9 cellular contexts compared by ENCODE assay signal in genomic region chr4:122854860-122855259, GRCh38. TPM values are rescaled to one million over a fixed set of nuclear protein-coding genes. Genes with fewer than 3 reads are reported as not detected.
DNase-seq lines count a peak whose midpoint lies in the region; ATAC-seq and TF ChIP-seq lines count a peak whose summit lies in the region.
"Had no signal": no experiment of that assay in that cellular context is flagged by ENCODE, and none has a peak within 500 bp of the region (broad histone marks: within the 10 kb centered on the region; RNA-seq: fewer than 3 reads in every experiment).

No MANE protein-coding gene starts in this region.

- TF ChIP-seq EP300 in esophagus muscularis mucosa (IDR thresholded peaks at IDR 0.05): no peak

- intact Hi-C loops in esophagus muscularis mucosa (cut with DNase I): no loop called here

- 65% methylated on average over 4 of the region's 4 CpGs for WGBS in esophagus muscularis mucosa

- H3K4me1 ChIP-seq in esophagus muscularis mucosa (peaks cover 7 to 61% (median 43%) of the 10 kb centered on the region in 4 donors), thoracic aorta (ENCODE audit: control insufficient read depth in 1 of 2, low read depth in 2 of 2) (peaks cover 19 to 75% of the 10 kb centered on the region in 2 donors)

- H3K9me3 ChIP-seq in esophagus muscularis mucosa (no peaks in the 10 kb centered on the region), thoracic aorta (no peaks in the 10 kb centered on the region)

- DNase-seq in SK-MEL-5 (ENCODE audit: low read depth, low spot score): peak; percentile 51
- DNase-seq in esophagus muscularis mucosa (ENCODE audit: extremely low spot score): no peak
- DNase-seq in middle frontal gyrus (ENCODE audit: extremely low spot score, low spot score): peak; percentile 43
- DNase-seq in thoracic aorta (ENCODE audit: low spot score): peak; percentile 17
- no peak for DNase-seq in DMS53 treated with DMSO at 0.1 percent for 48 hours (lab: John Stamatoyannopoulos, UW; ENCODE audit: unreplicated experiment)
- DNase-seq in NCI-H510A treated with DMSO at 0.1 percent for 48 hours (lab: John Stamatoyannopoulos, UW): no peak
- DNase-seq in HCEC 1CT: no peak
- no peak for DNase-seq in AG08395 (ENCODE audit: low spot score)

- TF ChIP-seq CTCF in esophagus muscularis mucosa (IDR thresholded peaks at IDR 0.05) (no peak), thoracic aorta (IDR thresholded peaks at IDR 0.05) (no peak)

- no peaks in the 10 kb centered on the region for H3K36me3 ChIP-seq in esophagus muscularis mucosa
- no peaks in the 10 kb centered on the region for H3K36me3 ChIP-seq in thoracic aorta

- H3K27ac ChIP-seq in esophagus muscularis mucosa (replicated peaks in 1 of 4): peak overlapping the region; percentile 60 to 78 (median 76)
- H3K27ac ChIP-seq in thoracic aorta: peak overlapping the region; percentile 65 to 85
- H3K27ac ChIP-seq: PC-9 had no signal

- in situ Hi-C loops in SK-MEL-5 (cut with HindIII; ENCODE audit: low pct_unique_long_range_greater_than_20kb, low sequenced_read_pairs): no loop called here

- TF ChIP-seq POLR2A in esophagus muscularis mucosa (IDR thresholded peaks at IDR 0.05; ENCODE audit: low read depth): no peak

- ATAC-seq in thoracic aorta (ENCODE audit: insufficient number of reproducible peaks, low FRiP score, low read depth): peak; percentile 65

- H3K4me3 ChIP-seq in esophagus muscularis mucosa (peak overlapping the region; percentile 26 to 45 (median 32)), thoracic aorta (peak overlapping the region; percentile 52)
- H3K4me3 ChIP-seq: PC-9 had no signal

- H3K27me3 ChIP-seq in esophagus muscularis mucosa (no peaks in the 10 kb centered on the region), thoracic aorta (replicated peaks; ENCODE audit: insufficient read depth) (no peaks in the 10 kb centered on the region)

RNA-seq across cellular contexts. Expression of gene FGF2, which starts 28.2 kb away (rescaled TPM):
- 8.9 and 9.5 TPM in 2 replicates for total RNA-seq in SK-MEL-5 (2014; rRNA removed; shearing (Covaris generic))
- polyA plus RNA-seq in SK-MEL-5 (2015; cell fraction: cytosol; rRNA removed): 6.2 and 6.9 TPM in 2 replicates
- polyA plus RNA-seq in SK-MEL-5 (2015; cell fraction: nucleus; rRNA removed): 6.6 and 9.3 TPM in 2 replicates
- total RNA-seq in esophagus muscularis mucosa: 10 to 100 TPM; 27.0 to 46.4 (median 32.1) TPM
- total RNA-seq in thoracic aorta: 10 to 100 TPM; 25.5 to 50.2 TPM

Comparison
In these comparisons a context has a peak if more than half of its experiments do, and no peak if none do; other contexts are left out.
1. DNase-seq: peak in SK-MEL-5 (single experiment), middle frontal gyrus (single experiment) and thoracic aorta (single experiment); none in esophagus muscularis mucosa (single experiment), DMS53 treated with DMSO at 0.1 percent for 48 hours (single experiment), NCI-H510A treated with DMSO at 0.1 percent for 48 hours (single experiment), HCEC 1CT (single experiment) and AG08395 (single experiment).